Comparison of ENCODE assay signal across 30 cellular contexts in the genomic region with DNA sequence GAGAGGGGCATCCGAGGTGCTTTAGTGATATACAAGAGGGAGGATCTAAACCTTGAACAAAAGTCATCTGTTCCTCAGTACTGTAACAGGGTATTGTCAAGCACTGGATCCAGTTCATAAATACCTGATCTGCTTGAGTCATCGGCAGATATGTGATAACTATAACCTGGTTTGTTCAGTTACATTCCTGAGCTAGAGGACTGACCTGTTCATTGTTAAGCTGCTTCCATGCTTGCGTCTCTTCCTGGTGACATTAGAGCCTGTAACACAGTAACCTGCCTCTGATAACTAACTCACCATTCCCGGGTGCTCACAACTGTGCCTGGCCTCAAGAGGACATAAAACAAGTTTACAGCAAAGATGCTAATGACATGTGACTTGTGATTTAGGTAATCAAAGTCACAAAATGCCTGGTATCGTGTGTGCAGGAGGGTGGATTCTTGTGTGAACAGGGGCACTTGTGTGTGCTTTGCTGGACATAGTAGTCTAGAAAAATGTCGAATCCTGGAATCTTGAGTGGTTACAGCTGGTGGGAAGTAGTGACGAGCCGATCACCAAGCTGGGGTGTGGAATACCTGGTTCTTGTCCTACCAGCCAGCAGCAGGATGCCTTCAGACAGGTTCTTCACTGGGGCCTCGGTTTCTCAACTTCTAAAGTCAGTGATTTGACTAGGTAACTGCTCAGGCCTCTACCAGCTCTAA. TPM values are rescaled to one million over a fixed set of nuclear protein-coding genes. Genes with fewer than 3 reads are reported as not detected.
DNase-seq lines count a peak whose midpoint lies in the region; ATAC-seq and TF ChIP-seq lines count a peak whose summit lies in the region.
"Had no signal": no experiment of that assay in that cellular context is flagged by ENCODE, and none has a peak within 500 bp of the region (broad histone marks: within the 10 kb centered on the region; RNA-seq: fewer than 3 reads in every experiment).

No MANE protein-coding gene starts in this region.

- no peak overlapping the region for H3K4me3 Mint-ChIP-seq in activated CD4-positive, alpha-beta T cell treated with anti-CD3 and anti-CD28 coated beads, Interleukin-2, amount 10 ng/mL, durations not matched to agents 24 days and 14 days
- no peak overlapping the region for H3K4me3 Mint-ChIP-seq in chondrocyte (ENCODE audit: unreplicated experiment)
- peak overlapping the region; percentile 54 for H3K4me3 Mint-ChIP-seq in type B pancreatic cell
- H3K4me3 Mint-ChIP-seq: CD8-positive, alpha-beta T cell; dendritic cell treated with granulocyte-macrophage colony-stimulating factor and Interleukin-4, amounts not matched to agents 40 ng/mL and 50 ng/mL, for 4 days; GM23338; natural killer cell treated with Interleukin-12 subunit alpha and Interleukin-12 subunit beta and Interleukin-15 and Interleukin-18, amount 100 ng/mL, for 72 hours had no signal

- peak; percentile 44 for DNase-seq in activated CD4-positive, alpha-beta T cell treated with anti-CD3 and anti-CD28 coated beads, Interleukin-2, amount 10 ng/mL, durations not matched to agents 24 days and 14 days
- no peak for DNase-seq in activated CD4-positive, alpha-beta T cell treated with anti-CD3 and anti-CD28 coated beads, Interleukin-2, amount 50 U/mL, for 4 hours
- DNase-seq in chondrocyte (ENCODE audit: low spot score) (no peak), lower lobe of right lung (no peak), type B pancreatic cell (ENCODE audit: extremely low spot score, unreplicated experiment) (no peak)
- no peak for DNase-seq in activated naive CD4-positive, alpha-beta T cell (lab: John Stamatoyannopoulos, UW)
- DNase-seq: activated CD8-positive, alpha-beta memory T cell treated with anti-CD3 and anti-CD28 coated beads for 24 hours; activated T-cell treated with anti-CD3 and anti-CD28 coated beads, Interleukin-2, amount 50 U/mL, for 1 hour; AML-193; CD8-positive, alpha-beta T cell; glutamatergic neuron; Karpas-422; left cardiac atrium; midbrain; MV-4-11; NCI-H1694; NCI-H510A; stimulated activated CD8-positive, alpha-beta memory T cell treated with anti-CD3 and anti-CD28 coated beads, Interleukin-4, amount 100 ng/mL, for 48 hours; stomach; T-helper 1 cell had no signal

- H3K4me1 ChIP-seq in lower lobe of right lung = no peaks in the 10 kb centered on the region
- H3K4me1 ChIP-seq: parathyroid adenoma had no signal

- H3K36me3 ChIP-seq in lower lobe of right lung = no peaks in the 10 kb centered on the region
- H3K36me3 ChIP-seq: SJSA1, stomach, tibial nerve had no signal

- no peak overlapping the region for H3K4me3 ChIP-seq in lower lobe of right lung
- H3K4me3 ChIP-seq: cardiac muscle cell, GM23338, SJSA1, stomach, tibial nerve had no signal

- no peaks in the 10 kb centered on the region for H3K9me3 Mint-ChIP-seq in activated CD4-positive, alpha-beta T cell treated with anti-CD3 and anti-CD28 coated beads, Interleukin-2, amount 10 ng/mL, durations not matched to agents 24 days and 14 days
- H3K9me3 Mint-ChIP-seq in chondrocyte (ENCODE audit: low read depth) (no peaks in the 10 kb centered on the region), type B pancreatic cell (no peaks in the 10 kb centered on the region)
- H3K9me3 Mint-ChIP-seq: CD8-positive, alpha-beta T cell; dendritic cell treated with granulocyte-macrophage colony-stimulating factor and Interleukin-4, amounts not matched to agents 40 ng/mL and 50 ng/mL, for 4 days; GM23338; natural killer cell treated with Interleukin-12 subunit alpha and Interleukin-12 subunit beta and Interleukin-15 and Interleukin-18, amount 100 ng/mL, for 72 hours had no signal

- intact Hi-C loops in activated CD4-positive, alpha-beta T cell treated with anti-CD3 and anti-CD28 coated beads, Interleukin-2, amount 10 ng/mL, durations not matched to agents 24 days and 14 days (cut with micrococcal nuclease) = no loop called here
- intact Hi-C loops in lower lobe of right lung (cut with DNase I) = no loop called here

- no peak overlapping the region for H3K27ac Mint-ChIP-seq in activated CD4-positive, alpha-beta T cell treated with anti-CD3 and anti-CD28 coated beads, Interleukin-2, amount 10 ng/mL, durations not matched to agents 24 days and 14 days
- H3K27ac Mint-ChIP-seq in chondrocyte (ENCODE audit: unreplicated experiment) = peak overlapping the region; percentile 62
- peak overlapping the region; percentile 72 for H3K27ac Mint-ChIP-seq in type B pancreatic cell
- H3K27ac Mint-ChIP-seq: CD8-positive, alpha-beta T cell; dendritic cell treated with granulocyte-macrophage colony-stimulating factor and Interleukin-4, amounts not matched to agents 40 ng/mL and 50 ng/mL, for 4 days; GM23338; natural killer cell treated with Interleukin-12 subunit alpha and Interleukin-12 subunit beta and Interleukin-15 and Interleukin-18, amount 100 ng/mL, for 72 hours had no signal

- no peaks in the 10 kb centered on the region for H3K36me3 Mint-ChIP-seq in activated CD4-positive, alpha-beta T cell treated with anti-CD3 and anti-CD28 coated beads, Interleukin-2, amount 10 ng/mL, durations not matched to agents 24 days and 14 days (ENCODE audit: low read depth)
- H3K36me3 Mint-ChIP-seq in chondrocyte (ENCODE audit: low read depth) (peaks cover 1% of the 10 kb centered on the region), type B pancreatic cell (no peaks in the 10 kb centered on the region)
- H3K36me3 Mint-ChIP-seq: CD8-positive, alpha-beta T cell; natural killer cell treated with Interleukin-12 subunit alpha and Interleukin-12 subunit beta and Interleukin-15 and Interleukin-18, amount 100 ng/mL, for 72 hours had no signal

- H3K4me1 Mint-ChIP-seq in activated CD4-positive, alpha-beta T cell treated with anti-CD3 and anti-CD28 coated beads, Interleukin-2, amount 10 ng/mL, durations not matched to agents 24 days and 14 days = peaks cover 7% of the 10 kb centered on the region
- H3K4me1 Mint-ChIP-seq in chondrocyte (ENCODE audit: low read depth) = peaks cover 41% of the 10 kb centered on the region
- H3K4me1 Mint-ChIP-seq in type B pancreatic cell (ENCODE audit: unreplicated experiment) = peaks cover 10% of the 10 kb centered on the region
- H3K4me1 Mint-ChIP-seq: GM23338 had no signal

- ATAC-seq in lower lobe of right lung = peak; percentile 42 to 73
- ATAC-seq in GM21447 (IDR thresholded peaks at IDR 0.05; ENCODE audit: unreplicated experiment) = no peak
- no peak for ATAC-seq in GM19397 (IDR thresholded peaks at IDR 0.05; ENCODE audit: unreplicated experiment)
- ATAC-seq: CD8-positive, alpha-beta T cell; GM23338; left cardiac atrium; natural killer cell treated with Interleukin-12 subunit alpha and Interleukin-12 subunit beta and Interleukin-15 and Interleukin-18, amount 100 ng/mL, for 72 hours; Panc1 had no signal

- H3K27me3 ChIP-seq in lower lobe of right lung (ENCODE audit: low read depth) = no peaks in the 10 kb centered on the region
- H3K27me3 ChIP-seq: cardiac muscle cell, stomach, tibial nerve had no signal

- TF ChIP-seq CTCF in chondrocyte (IDR thresholded peaks at IDR 0.05) = no peak
- no peak for TF ChIP-seq CTCF in lower lobe of right lung (IDR thresholded peaks at IDR 0.05)
- TF ChIP-seq CTCF in type B pancreatic cell (conservative IDR thresholded peaks at IDR 0.05) = no peak

- no peaks in the 10 kb centered on the region for H3K9me3 ChIP-seq in lower lobe of right lung
- H3K9me3 ChIP-seq: SJSA1, stomach, tibial nerve had no signal

- no peak overlapping the region for H3K27ac ChIP-seq in lower lobe of right lung
- H3K27ac ChIP-seq: cardiac muscle cell, parathyroid adenoma, SJSA1, tibial nerve had no signal

- peaks cover 26% of the 10 kb centered on the region for H3K27me3 Mint-ChIP-seq in activated CD4-positive, alpha-beta T cell treated with anti-CD3 and anti-CD28 coated beads, Interleukin-2, amount 10 ng/mL, durations not matched to agents 24 days and 14 days
- H3K27me3 Mint-ChIP-seq in chondrocyte (ENCODE audit: low read depth) (no peaks in the 10 kb centered on the region), type B pancreatic cell (no peaks in the 10 kb centered on the region)

RNA-seq across cellular contexts. Expression of a gene that starts 30.9 kb away (rescaled TPM):
- 54.5 and 55.4 TPM in 2 replicates for total RNA-seq in activated CD4-positive, alpha-beta T cell treated with anti-CD3 and anti-CD28 coated beads, Interleukin-2, amount 10 ng/mL, durations not matched to agents 24 days and 14 days
- total RNA-seq in chondrocyte = 72.1 to 94.2 TPM (median 88.3 TPM) in 3 replicates
- 58.3 TPM for total RNA-seq in lower lobe of right lung
- total RNA-seq in type B pancreatic cell (ENCODE audit: low replicate concordance) = 50.7 and 76.4 TPM in 2 replicates

Comparison
In these comparisons a context has a peak if more than half of its experiments do, and no peak if none do; other contexts are left out.
1. ATAC-seq: peak in lower lobe of right lung (2 of 2); none in GM21447 (single experiment) and GM19397 (single experiment).